ENCODE assay signal across 12 cellular contexts in genomic region chr11:12430351-12430750, GRCh38. TPM values are rescaled to one million over a fixed set of nuclear protein-coding genes. Genes with fewer than 3 reads are reported as not detected.
A peak's percentile ranks its signal among the peaks of the same experiment; 100 is the strongest.
DNase-seq lines count a peak whose midpoint lies in the region; ATAC-seq and TF ChIP-seq lines count a peak whose summit lies in the region.
"Had no signal": no experiment of that assay in that cellular context is flagged by ENCODE, and none has a peak within 500 bp of the region (broad histone marks: within the 10 kb centered on the region; RNA-seq: fewer than 3 reads in every experiment).

No MANE protein-coding gene starts in this region.

- no peaks in the 10 kb centered on the region for H3K9me3 Mint-ChIP-seq in stimulated activated effector memory CD8-positive, alpha-beta T cell treated with anti-CD3 and anti-CD28 coated beads, Interleukin-12 subunit alpha, Interleukin-12 subunit beta, amount 100 ng/mL, for 72 hours
- H3K9me3 Mint-ChIP-seq: activated CD8-positive, alpha-beta T cell treated with anti-CD3 and anti-CD28 coated beads for 36 hours; activated naive CD8-positive, alpha-beta T cell treated with anti-CD3 and anti-CD28 coated beads, Interleukin-2, amount 10 ng/mL, durations not matched to agents 7 days and 5 days; stimulated activated naive B cell treated with anti-CD40 and anti-IgM and Interleukin-4, amounts not matched to agents 10 μg/mL and 1 μg/mL and 100 μg/mL, for 72 hours had no signal

- peak overlapping the region in 1 of 2 donors; percentile 25 for H3K9ac ChIP-seq in mucosa of rectum (ENCODE audit: low read depth in 1 of 2, low read length in 2 of 2)

- no peaks in the 10 kb centered on the region for H3K4me1 Mint-ChIP-seq in stimulated activated effector memory CD8-positive, alpha-beta T cell treated with anti-CD3 and anti-CD28 coated beads, Interleukin-12 subunit alpha, Interleukin-12 subunit beta, amount 100 ng/mL, for 72 hours
- H3K4me1 Mint-ChIP-seq: activated naive CD8-positive, alpha-beta T cell treated with anti-CD3 and anti-CD28 coated beads, Interleukin-2, amount 10 ng/mL, durations not matched to agents 7 days and 5 days; stimulated activated naive B cell treated with anti-CD40 and anti-IgM and Interleukin-4, amounts not matched to agents 10 μg/mL and 1 μg/mL and 100 μg/mL, for 72 hours had no signal

- no peak for TF ChIP-seq CTCF in transverse colon (IDR thresholded peaks at IDR 0.05)

- in situ Hi-C loops in transverse colon (cut with MboI; ENCODE audit: low pct_ligation_motif_present in 1 of 4, low pct_unique_long_range_greater_than_20kb in 1 of 4, low sequenced_read_pairs in 3 of 4): no loop called here

- no peaks in the 10 kb centered on the region for H3K9me3 ChIP-seq in esophagus (ENCODE audit: control insufficient read depth in 2 of 2, insufficient read depth in 1 of 2, low read depth in 1 of 2, low read length in 1 of 2)
- H3K9me3 ChIP-seq in mucosa of rectum (ENCODE audit: control insufficient read depth in 2 of 2, low read length in 2 of 2): no peaks in the 10 kb centered on the region
- no peaks in the 10 kb centered on the region for H3K9me3 ChIP-seq in transverse colon

- DNase-seq in RPMI7951 (ENCODE audit: low read depth) (peak; percentile 63), transverse colon (no peak), hepatic stellate cell (ENCODE audit: low spot score) (no peak), NCI-H1930 (lab: John Stamatoyannopoulos, UW) (no peak)
- no peak for DNase-seq in stimulated activated effector memory CD8-positive, alpha-beta T cell treated with anti-CD3 and anti-CD28 coated beads, Interleukin-12 subunit alpha, Interleukin-12 subunit beta, amount 100 ng/mL, for 72 hours (ENCODE audit: low spot score in 2 of 2)
- DNase-seq: activated CD8-positive, alpha-beta T cell treated with anti-CD3 and anti-CD28 coated beads for 36 hours; activated naive CD8-positive, alpha-beta T cell treated with anti-CD3 and anti-CD28 coated beads, Interleukin-2, amount 10 ng/mL, durations not matched to agents 7 days and 5 days; DMS 273 treated with DMSO at 0.1 percent for 48 hours; NCI-H526; stimulated activated naive B cell treated with anti-CD40 and anti-IgM and Interleukin-4, amounts not matched to agents 10 μg/mL and 1 μg/mL and 100 μg/mL, for 72 hours had no signal

- no peaks in the 10 kb centered on the region for H3K27me3 ChIP-seq in esophagus (ENCODE audit: control insufficient read depth in 1 of 2, insufficient read depth in 2 of 2, low read length in 2 of 2)
- no peaks in the 10 kb centered on the region for H3K27me3 ChIP-seq in mucosa of rectum (ENCODE audit: control insufficient read depth in 2 of 2, insufficient read depth in 2 of 2, low read length in 2 of 2)
- H3K27me3 ChIP-seq in transverse colon: no peaks in the 10 kb centered on the region

- H3K36me3 ChIP-seq in esophagus (ENCODE audit: control insufficient read depth in 2 of 2, insufficient read depth in 2 of 2, low read length in 1 of 2) (no peaks in the 10 kb centered on the region), mucosa of rectum (ENCODE audit: control insufficient read depth in 2 of 2, insufficient read depth in 2 of 2, low read length in 2 of 2) (no peaks in the 10 kb centered on the region), transverse colon (no peaks in the 10 kb centered on the region)

- H3K4me3 Mint-ChIP-seq in stimulated activated effector memory CD8-positive, alpha-beta T cell treated with anti-CD3 and anti-CD28 coated beads, Interleukin-12 subunit alpha, Interleukin-12 subunit beta, amount 100 ng/mL, for 72 hours: no peak overlapping the region
- H3K4me3 Mint-ChIP-seq: activated CD8-positive, alpha-beta T cell treated with anti-CD3 and anti-CD28 coated beads for 36 hours; activated naive CD8-positive, alpha-beta T cell treated with anti-CD3 and anti-CD28 coated beads, Interleukin-2, amount 10 ng/mL, durations not matched to agents 7 days and 5 days; stimulated activated naive B cell treated with anti-CD40 and anti-IgM and Interleukin-4, amounts not matched to agents 10 μg/mL and 1 μg/mL and 100 μg/mL, for 72 hours had no signal

- H3K4me1 ChIP-seq in esophagus (ENCODE audit: control insufficient read depth in 2 of 2, insufficient read depth in 2 of 2, low read length in 1 of 2) (peaks cover 6 to 9% of the 10 kb centered on the region in 2 donors), mucosa of rectum (ENCODE audit: control insufficient read depth in 2 of 2, insufficient read depth in 2 of 2, low read length in 2 of 2) (peaks cover 12 to 37% of the 10 kb centered on the region in 2 donors), transverse colon (peaks cover 25 to 68% (median 58%) of the 10 kb centered on the region in 4 donors)

- ATAC-seq in stimulated activated effector memory CD8-positive, alpha-beta T cell treated with anti-CD3 and anti-CD28 coated beads, Interleukin-12 subunit alpha, Interleukin-12 subunit beta, amount 100 ng/mL, for 72 hours: no peak
- ATAC-seq: activated CD8-positive, alpha-beta T cell treated with anti-CD3 and anti-CD28 coated beads for 36 hours had no signal

- H3K27ac Mint-ChIP-seq in stimulated activated effector memory CD8-positive, alpha-beta T cell treated with anti-CD3 and anti-CD28 coated beads, Interleukin-12 subunit alpha, Interleukin-12 subunit beta, amount 100 ng/mL, for 72 hours: no peak overlapping the region
- H3K27ac Mint-ChIP-seq: activated CD8-positive, alpha-beta T cell treated with anti-CD3 and anti-CD28 coated beads for 36 hours; activated naive CD8-positive, alpha-beta T cell treated with anti-CD3 and anti-CD28 coated beads, Interleukin-2, amount 10 ng/mL, durations not matched to agents 7 days and 5 days; stimulated activated naive B cell treated with anti-CD40 and anti-IgM and Interleukin-4, amounts not matched to agents 10 μg/mL and 1 μg/mL and 100 μg/mL, for 72 hours had no signal

- H3K27ac ChIP-seq in esophagus (ENCODE audit: low read depth in 2 of 2, low read length in 1 of 2) (peak overlapping the region; percentile 63 to 90), mucosa of rectum (ENCODE audit: low read depth in 2 of 2, low read length in 2 of 2) (peak overlapping the region; percentile 41 to 50), transverse colon (peak overlapping the region; percentile 76 to 90 (median 84))

- TF ChIP-seq EP300 in transverse colon (IDR thresholded peaks at IDR 0.05; ENCODE audit: low read depth): no peak

- H3K4me3 ChIP-seq in esophagus (ENCODE audit: low read depth in 1 of 2, low read length in 2 of 2) (no peak overlapping the region), mucosa of rectum (ENCODE audit: low read length in 2 of 2) (no peak overlapping the region), transverse colon (no peak overlapping the region)

- WGBS in esophagus, 2 donors: 40 to 44% methylated on average over 3 of the region's 3 CpGs
- WGBS in transverse colon (ENCODE audit: low coverage in 1 of 2), 2 donors: 50 to 54% methylated on average over 3 of the region's 3 CpGs

- intact Hi-C loops in transverse colon (cut with DNase I; ENCODE audit: low total_unique reads): no loop called here

- H3K36me3 Mint-ChIP-seq in stimulated activated effector memory CD8-positive, alpha-beta T cell treated with anti-CD3 and anti-CD28 coated beads, Interleukin-12 subunit alpha, Interleukin-12 subunit beta, amount 100 ng/mL, for 72 hours: no peaks in the 10 kb centered on the region
- H3K36me3 Mint-ChIP-seq: activated naive CD8-positive, alpha-beta T cell treated with anti-CD3 and anti-CD28 coated beads, Interleukin-2, amount 10 ng/mL, durations not matched to agents 7 days and 5 days; stimulated activated naive B cell treated with anti-CD40 and anti-IgM and Interleukin-4, amounts not matched to agents 10 μg/mL and 1 μg/mL and 100 μg/mL, for 72 hours had no signal

- no peak for TF ChIP-seq POLR2A in transverse colon (IDR thresholded peaks at IDR 0.05)

RNA-seq across cellular contexts. Expression of gene PARVA, which starts 53.0 kb away (rescaled TPM):
- total RNA-seq in RPMI7951 (2014; rRNA removed; shearing (Covaris generic)): 31.1 and 47.8 TPM in 2 replicates
- 10 to 100 TPM in 1 of 2 donors, 1 to 10 TPM in 1; 8.2 to 18.3 TPM for polyA plus RNA-seq in esophagus
- 10 to 100 TPM; 34.3 to 82.0 (median 45.1) TPM for total RNA-seq in transverse colon
- total RNA-seq: activated CD8-positive, alpha-beta T cell treated with anti-CD3 and anti-CD28 coated beads for 36 hours had no signal
